In the genomic region with DNA sequence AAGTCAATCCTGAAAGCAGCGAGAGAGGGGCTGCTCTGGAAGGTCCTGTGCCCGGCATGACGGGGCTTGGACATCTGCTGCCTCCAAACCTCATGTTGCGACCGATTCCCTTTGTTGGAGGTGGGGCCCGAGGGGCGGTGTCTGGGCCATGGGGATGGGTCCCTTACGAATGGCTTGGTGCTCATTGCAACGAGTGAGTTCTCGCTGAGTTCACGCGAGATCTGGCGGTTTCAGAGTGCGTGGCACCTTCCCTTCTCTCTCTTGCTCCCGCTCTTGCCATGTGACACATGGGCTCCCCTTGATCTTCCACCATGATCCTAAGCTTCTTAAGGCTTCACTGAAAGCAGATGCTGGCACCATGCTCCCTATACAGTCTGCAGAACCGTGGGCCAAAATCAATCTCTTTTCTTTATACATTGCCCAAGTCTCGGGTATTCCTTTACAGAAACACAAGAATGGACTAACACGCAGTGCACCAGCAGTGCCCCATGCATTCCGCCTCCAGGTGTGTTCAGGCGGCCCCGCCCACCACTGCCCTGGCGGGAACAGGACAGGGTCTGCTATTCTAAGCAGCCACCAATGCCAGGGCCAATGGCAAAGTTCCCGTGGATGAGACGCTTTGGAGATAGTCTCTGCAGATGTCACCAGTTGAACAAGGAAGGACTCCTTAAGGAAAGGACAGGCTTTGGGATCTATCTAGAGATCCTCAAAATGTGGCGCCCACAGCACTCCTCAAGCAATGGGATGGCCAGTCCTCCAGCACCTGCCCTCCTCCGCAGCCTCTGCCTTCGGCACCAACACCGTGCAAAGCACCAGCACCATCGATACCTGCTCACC, we compare ENCODE assay signal across 12 cellular contexts.
"Had no signal": no experiment of that assay in that cellular context is flagged by ENCODE, and none has a peak within 500 bp of the region (broad histone marks: within the 10 kb centered on the region; RNA-seq: fewer than 3 reads in every experiment).

No MANE protein-coding gene starts in this region.

- H3K4me3 Mint-ChIP-seq: activated naive CD8-positive, alpha-beta T cell treated with anti-CD3 and anti-CD28 coated beads for 36 hours; T-cell had no signal

- H3K27ac Mint-ChIP-seq: activated naive CD8-positive, alpha-beta T cell treated with anti-CD3 and anti-CD28 coated beads for 36 hours; T-cell had no signal

- H3K9me3 Mint-ChIP-seq: activated naive CD8-positive, alpha-beta T cell treated with anti-CD3 and anti-CD28 coated beads for 36 hours; T-cell had no signal

- H3K27ac ChIP-seq: cardiac muscle cell had no signal

- ATAC-seq: T-cell had no signal

- H3K9me3 ChIP-seq: thyroid gland had no signal

- H3K27me3 Mint-ChIP-seq: activated naive CD8-positive, alpha-beta T cell treated with anti-CD3 and anti-CD28 coated beads for 36 hours; T-cell had no signal

- H3K4me3 ChIP-seq: cardiac muscle cell, thyroid gland had no signal

- DNase-seq: activated CD4-positive, alpha-beta T cell treated with anti-CD3 and anti-CD28 coated beads for 48 hours; activated CD8-positive, alpha-beta memory T cell treated with anti-CD3 and anti-CD28 coated beads for 24 hours; activated gamma-delta T cell; activated naive CD8-positive, alpha-beta T cell treated with anti-CD3 and anti-CD28 coated beads for 36 hours; activated T-cell treated with anti-CD3 and anti-CD28 coated beads for 4 hours; small intestine; T-cell had no signal

- FAIRE-seq: colon, endothelial cell of umbilical vein, frontal cortex, small intestine had no signal

- H3K27me3 ChIP-seq: cardiac muscle cell, thyroid gland had no signal

- H3K36me3 ChIP-seq: cardiac muscle cell, thyroid gland had no signal
